ENCODE assay signal across 25 cellular contexts in the genomic region with DNA sequence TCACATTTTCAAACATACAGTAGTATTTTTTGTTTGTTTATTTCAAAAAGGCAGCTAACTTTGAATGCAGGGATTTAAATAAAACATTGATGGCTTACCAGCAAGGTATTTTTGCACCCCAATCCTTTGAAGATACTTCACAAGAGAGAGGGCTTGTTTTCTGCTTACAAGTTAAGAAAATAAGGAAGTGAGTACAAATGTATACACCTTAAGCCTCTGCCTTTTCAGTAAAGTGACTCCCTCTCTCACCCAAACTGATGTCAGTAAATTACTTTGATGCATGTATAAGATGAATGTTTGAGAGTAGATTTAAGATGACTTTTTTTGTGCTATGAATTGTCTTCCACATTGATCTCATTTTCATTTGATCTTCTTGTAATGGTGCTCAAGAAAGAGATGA.
DNase-seq lines count a peak whose midpoint lies in the region; ATAC-seq and TF ChIP-seq lines count a peak whose summit lies in the region.
"Had no signal": no experiment of that assay in that cellular context is flagged by ENCODE, and none has a peak within 500 bp of the region (broad histone marks: within the 10 kb centered on the region; RNA-seq: fewer than 3 reads in every experiment).

No MANE protein-coding gene starts in this region.

- no peaks in the 10 kb centered on the region for H4K20me1 ChIP-seq in neural progenitor cell (ENCODE audit: low read depth)

- CTCF ChIA-PET in CD8-positive, alpha-beta T cell (lab: Charles Lee) = no interaction called here
- CTCF ChIA-PET in CD4-positive, alpha-beta memory T cell (lab: Charles Lee; ENCODE audit: partially characterized antibody) = no interaction called here

- H3K4me2 ChIP-seq in neural progenitor cell = no peak overlapping the region

- H3K79me2 ChIP-seq in neural progenitor cell (ENCODE audit: low read depth) = no peaks in the 10 kb centered on the region

- H3K27me3 Mint-ChIP-seq in neural progenitor cell (ENCODE audit: insufficient read depth, low read depth) = no peaks in the 10 kb centered on the region
- no peaks in the 10 kb centered on the region for H3K27me3 Mint-ChIP-seq in CD8-positive, alpha-beta T cell (ENCODE audit: low read depth)
- no peaks in the 10 kb centered on the region for H3K27me3 Mint-ChIP-seq in CD4-positive, alpha-beta memory T cell

- H3K27me3 ChIP-seq in neural progenitor cell = no peaks in the 10 kb centered on the region
- no peaks in the 10 kb centered on the region for H3K27me3 ChIP-seq in CD8-positive, alpha-beta T cell (ENCODE audit: insufficient read depth, low read length)
- H3K27me3 ChIP-seq in CD4-positive, alpha-beta memory T cell (ENCODE audit: insufficient read depth, low read length) = no peaks in the 10 kb centered on the region
- H3K27me3 ChIP-seq: MG63, SJSA1 had no signal

- no peaks in the 10 kb centered on the region for H3K36me3 ChIP-seq in neural progenitor cell
- no peaks in the 10 kb centered on the region for H3K36me3 ChIP-seq in CD8-positive, alpha-beta T cell (ENCODE audit: insufficient read depth, low read length)
- no peaks in the 10 kb centered on the region for H3K36me3 ChIP-seq in CD4-positive, alpha-beta memory T cell (ENCODE audit: insufficient read depth, low read length)
- H3K36me3 ChIP-seq: MG63, SJSA1 had no signal

- no peaks in the 10 kb centered on the region for H3K36me3 Mint-ChIP-seq in neural progenitor cell
- no peaks in the 10 kb centered on the region for H3K36me3 Mint-ChIP-seq in CD8-positive, alpha-beta T cell
- H3K36me3 Mint-ChIP-seq in CD4-positive, alpha-beta memory T cell = no peaks in the 10 kb centered on the region

- H3F3A ChIP-seq in neural progenitor cell (ENCODE audit: low read depth) = no peaks in the 10 kb centered on the region

- H3K4me3 ChIP-seq in neural progenitor cell = no peak overlapping the region
- H3K4me3 ChIP-seq in CD8-positive, alpha-beta T cell (ENCODE audit: low read depth, low read length) = no peak overlapping the region
- H3K4me3 ChIP-seq in CD4-positive, alpha-beta memory T cell (ENCODE audit: low read length in 2 of 2) = no peak overlapping the region
- H3K4me3 ChIP-seq: K562, MG63, SJSA1 had no signal

- POLR2A ChIA-PET in CD8-positive, alpha-beta T cell (lab: Charles Lee) = no interaction called here
- POLR2A ChIA-PET in CD4-positive, alpha-beta memory T cell (lab: Charles Lee; ENCODE audit: partially characterized antibody) = no interaction called here

- peak overlapping the region; percentile 65 for H2AFZ ChIP-seq in neural progenitor cell (replicated peaks)

- ATAC-seq in GM18520 (IDR thresholded peaks at IDR 0.05; ENCODE audit: unreplicated experiment) (peak; percentile 40), GM21786 (IDR thresholded peaks at IDR 0.05; ENCODE audit: unreplicated experiment) (peak; percentile 41), HG03520 (IDR thresholded peaks at IDR 0.05; ENCODE audit: unreplicated experiment) (peak; percentile 63), GM21515 (IDR thresholded peaks at IDR 0.05; ENCODE audit: unreplicated experiment) (no peak)
- ATAC-seq in CD8-positive, alpha-beta T cell = no peak
- ATAC-seq: HepG2, K562, Right ventricle myocardium inferior had no signal

- no peak overlapping the region for H3K27ac Mint-ChIP-seq in neural progenitor cell
- no peak overlapping the region for H3K27ac Mint-ChIP-seq in CD8-positive, alpha-beta T cell
- no peak overlapping the region for H3K27ac Mint-ChIP-seq in CD4-positive, alpha-beta memory T cell

- no peaks in the 10 kb centered on the region for H3K9me3 Mint-ChIP-seq in neural progenitor cell
- no peaks in the 10 kb centered on the region for H3K9me3 Mint-ChIP-seq in CD8-positive, alpha-beta T cell
- peaks cover 0 to 2% (median 0%) of the 10 kb centered on the region in 8 donors for H3K9me3 Mint-ChIP-seq in CD4-positive, alpha-beta memory T cell

- H3K4me1 Mint-ChIP-seq in neural progenitor cell = peaks cover 5% of the 10 kb centered on the region
- no peaks in the 10 kb centered on the region for H3K4me1 Mint-ChIP-seq in CD8-positive, alpha-beta T cell (ENCODE audit: low read depth)
- H3K4me1 Mint-ChIP-seq in CD4-positive, alpha-beta memory T cell = no peaks in the 10 kb centered on the region

- no peak overlapping the region for H3K9ac ChIP-seq in neural progenitor cell

- intact Hi-C loops in CD8-positive, alpha-beta T cell (cut with DNase I, micrococcal nuclease) = no loop called here
- intact Hi-C loops in CD4-positive, alpha-beta memory T cell (cut with micrococcal nuclease) = no loop called here

- no peak for TF ChIP-seq CTCF in neural progenitor cell (IDR thresholded peaks at IDR 0.05)
- TF ChIP-seq CTCF in CD8-positive, alpha-beta T cell (IDR thresholded peaks at IDR 0.05) = no peak

- H3K4me1 ChIP-seq in neural progenitor cell = no peaks in the 10 kb centered on the region
- no peaks in the 10 kb centered on the region for H3K4me1 ChIP-seq in CD8-positive, alpha-beta T cell (ENCODE audit: insufficient read depth, low read length)
- no peaks in the 10 kb centered on the region for H3K4me1 ChIP-seq in CD4-positive, alpha-beta memory T cell (ENCODE audit: insufficient read depth, low read length)
- H3K4me1 ChIP-seq: SJSA1 had no signal

- H3K27ac ChIP-seq in neural progenitor cell = no peak overlapping the region
- no peak overlapping the region for H3K27ac ChIP-seq in CD8-positive, alpha-beta T cell (ENCODE audit: low read depth, low read length)
- H3K27ac ChIP-seq in CD4-positive, alpha-beta memory T cell (ENCODE audit: low read depth, low read length) = no peak overlapping the region
- H3K27ac ChIP-seq: HL-60, SJSA1 had no signal

- no peak for DNase-seq in neural progenitor cell (ENCODE audit: low spot score)
- DNase-seq in CD8-positive, alpha-beta T cell = no peak
- no peak for DNase-seq in CD4-positive, alpha-beta memory T cell
- DNase-seq: AML-193, C1 segment of cervical spinal cord, GDM1, H7, MG63, NCI-H1092 treated with DMSO at 0.1 percent for 48 hours, NCI-H1436 treated with DMSO at 0.1 percent for 48 hours, NCI-H1930, NCI-H2227 treated with DMSO at 0.1 percent for 48 hours, NCI-H510A, OCI-M1, T-helper 1 cell, T-helper 9 cell had no signal

- H3K9me3 ChIP-seq in neural progenitor cell (ENCODE audit: low read depth) = no peaks in the 10 kb centered on the region
- H3K9me3 ChIP-seq in CD8-positive, alpha-beta T cell (ENCODE audit: low read length) = no peaks in the 10 kb centered on the region
- H3K9me3 ChIP-seq in CD4-positive, alpha-beta memory T cell (ENCODE audit: control insufficient read depth in 1 of 2, low read length in 2 of 2) = no peaks in the 10 kb centered on the region
- H3K9me3 ChIP-seq: MG63, SJSA1 had no signal

- no peak overlapping the region for H3K4me3 Mint-ChIP-seq in neural progenitor cell
- no peak overlapping the region for H3K4me3 Mint-ChIP-seq in CD8-positive, alpha-beta T cell
- no peak overlapping the region for H3K4me3 Mint-ChIP-seq in CD4-positive, alpha-beta memory T cell

Comparison
In these comparisons a context has a peak if more than half of its experiments do, and no peak if none do; other contexts are left out.
1. ATAC-seq: peak in GM18520 (single experiment), GM21786 (single experiment) and HG03520 (single experiment); none in CD8-positive, alpha-beta T cell (single experiment) and GM21515 (single experiment).